Comparison of ENCODE assay signal across 10 cellular contexts in genomic region chr2:170554278-170554955, GRCh38.
A peak's percentile ranks its signal among the peaks of the same experiment; 100 is the strongest.
DNase-seq lines count a peak whose midpoint lies in the region; ATAC-seq and TF ChIP-seq lines count a peak whose summit lies in the region.
"Had no signal": no experiment of that assay in that cellular context is flagged by ENCODE, and none has a peak within 500 bp of the region (broad histone marks: within the 10 kb centered on the region; RNA-seq: fewer than 3 reads in every experiment).

No MANE protein-coding gene starts in this region.

- no peak overlapping the region for H3K27ac Mint-ChIP-seq in neural progenitor cell

- H4K20me1 ChIP-seq in GM23248 (ENCODE audit: insufficient read depth) (no peaks in the 10 kb centered on the region), neural progenitor cell (ENCODE audit: low read depth) (no peaks in the 10 kb centered on the region)

- no peak overlapping the region for H2AFZ ChIP-seq in GM23248
- no peak overlapping the region for H2AFZ ChIP-seq in neural progenitor cell (replicated peaks)

- H3K27me3 Mint-ChIP-seq in neural progenitor cell (ENCODE audit: insufficient read depth, low read depth), result peaks cover 2% of the 10 kb centered on the region

- peaks cover 15% of the 10 kb centered on the region for H3K4me1 Mint-ChIP-seq in neural progenitor cell

- H3K36me3 Mint-ChIP-seq in neural progenitor cell, result peaks cover 8% of the 10 kb centered on the region

- no peaks in the 10 kb centered on the region for H3K36me3 ChIP-seq in GM23248 (ENCODE audit: low read depth)
- H3K36me3 ChIP-seq in adrenal gland (replicated peaks in 1 of 2), result no peaks in the 10 kb centered on the region
- no peaks in the 10 kb centered on the region for H3K36me3 ChIP-seq in neural progenitor cell

- H3K9me3 ChIP-seq in GM23248 (ENCODE audit: low read depth) (no peaks in the 10 kb centered on the region), adrenal gland (replicated peaks in 1 of 3) (no peaks in the 10 kb centered on the region), neural progenitor cell (ENCODE audit: low read depth) (peaks cover 9% of the 10 kb centered on the region)

- ATAC-seq in HG02623 (IDR thresholded peaks at IDR 0.05; ENCODE audit: unreplicated experiment), result no peak
- no peak for ATAC-seq in GM18520 (IDR thresholded peaks at IDR 0.05; ENCODE audit: unreplicated experiment)

- 0 out of 2 replicates have a peak overlapping the region, but pooled peaks have one; percentile 12 for H3K27ac ChIP-seq in GM23248
- H3K27ac ChIP-seq in adrenal gland, result no peak overlapping the region
- H3K27ac ChIP-seq in neural progenitor cell, result no peak overlapping the region

- no peak for TF ChIP-seq POLR2A in adrenal gland (IDR thresholded peaks at IDR 0.05)

- H3K4me1 ChIP-seq in GM23248 (ENCODE audit: insufficient read depth) (peaks cover 10% of the 10 kb centered on the region; the same call in 1 of the 2 replicates), adrenal gland (replicated peaks in 1 of 2) (no peaks in the 10 kb centered on the region), neural progenitor cell (peaks cover 3% of the 10 kb centered on the region)

- DNase-seq in GM23248 (peak; percentile 75), adrenal gland (peak; percentile 24 to 71 (median 54)), fibroblast of villous mesenchyme (ENCODE audit: low read depth) (peak; percentile 10), skeletal muscle cell (ENCODE audit: low read depth) (peak; percentile 30), neural progenitor cell (ENCODE audit: low spot score) (no peak), MV-4-11 (lab: John Stamatoyannopoulos, UW) (no peak)
- DNase-seq: amniotic stem cell, NCI-H510A treated with DMSO at 0.1 percent for 48 hours had no signal

- no peak overlapping the region for H3K9ac ChIP-seq in GM23248
- H3K9ac ChIP-seq in neural progenitor cell, result no peak overlapping the region

- H3K9me2 ChIP-seq in GM23248 (ENCODE audit: insufficient read depth), result no peaks in the 10 kb centered on the region

- peaks cover 25% of the 10 kb centered on the region for H3K9me3 Mint-ChIP-seq in neural progenitor cell

- H3F3A ChIP-seq in GM23248 (ENCODE audit: insufficient read depth) (no peaks in the 10 kb centered on the region), neural progenitor cell (ENCODE audit: low read depth) (no peaks in the 10 kb centered on the region)

- H3K4me3 ChIP-seq in GM23248 (no peak overlapping the region), adrenal gland (no peak overlapping the region), fibroblast of villous mesenchyme (ENCODE audit: low read depth, low read length) (no peak overlapping the region), skeletal muscle cell (ENCODE audit: low read depth, low read length) (no peak overlapping the region), neural progenitor cell (no peak overlapping the region)

- H3K4me3 Mint-ChIP-seq in neural progenitor cell, result no peak overlapping the region

- H3K27me3 ChIP-seq in GM23248 (replicated peaks; ENCODE audit: insufficient read depth) (peaks cover 5% of the 10 kb centered on the region; the same call in 1 of the 2 replicates), adrenal gland (no peaks in the 10 kb centered on the region), neural progenitor cell (no peaks in the 10 kb centered on the region)

- H3K4me2 ChIP-seq in GM23248 (ENCODE audit: unreplicated experiment) (no peak overlapping the region), neural progenitor cell (no peak overlapping the region)

- WGBS in GM23248 (ENCODE audit: low coverage in 1 of 2, low lambda C conversion rate in 2 of 2, missing lambda C conversion rate in 2 of 2), 2 experiments, result 1 to 4% methylated on average over 7 of the region's 7 CpGs
- WGBS in adrenal gland, 4 donors, result 54 to 71% (median 58%) methylated on average over 7 of the region's 7 CpGs

- in situ Hi-C loops in GM23248 (cut with MboI), result no loop called here

- intact Hi-C loops in adrenal gland (cut with DNase I), result no loop called here

- no peak for TF ChIP-seq CTCF in adrenal gland (IDR thresholded peaks at IDR 0.05)
- no peak for TF ChIP-seq CTCF in fibroblast of villous mesenchyme (IDR thresholded peaks at IDR 0.05; ENCODE audit: insufficient read depth, low read depth, low read length)
- no peak for TF ChIP-seq CTCF in neural progenitor cell (IDR thresholded peaks at IDR 0.05)

- H3K79me2 ChIP-seq in GM23248 (ENCODE audit: insufficient read depth) (no peaks in the 10 kb centered on the region), neural progenitor cell (ENCODE audit: low read depth) (no peaks in the 10 kb centered on the region)

Comparison
In these comparisons a context has a peak if more than half of its experiments do, and no peak if none do; other contexts are left out.
1. DNase-seq: peak in GM23248 (single experiment), adrenal gland (7 of 7), fibroblast of villous mesenchyme (single experiment) and skeletal muscle cell (single experiment); none in neural progenitor cell (single experiment) and MV-4-11 (single experiment).